Comparison of ENCODE assay signal across 9 cellular contexts in the genomic region with DNA sequence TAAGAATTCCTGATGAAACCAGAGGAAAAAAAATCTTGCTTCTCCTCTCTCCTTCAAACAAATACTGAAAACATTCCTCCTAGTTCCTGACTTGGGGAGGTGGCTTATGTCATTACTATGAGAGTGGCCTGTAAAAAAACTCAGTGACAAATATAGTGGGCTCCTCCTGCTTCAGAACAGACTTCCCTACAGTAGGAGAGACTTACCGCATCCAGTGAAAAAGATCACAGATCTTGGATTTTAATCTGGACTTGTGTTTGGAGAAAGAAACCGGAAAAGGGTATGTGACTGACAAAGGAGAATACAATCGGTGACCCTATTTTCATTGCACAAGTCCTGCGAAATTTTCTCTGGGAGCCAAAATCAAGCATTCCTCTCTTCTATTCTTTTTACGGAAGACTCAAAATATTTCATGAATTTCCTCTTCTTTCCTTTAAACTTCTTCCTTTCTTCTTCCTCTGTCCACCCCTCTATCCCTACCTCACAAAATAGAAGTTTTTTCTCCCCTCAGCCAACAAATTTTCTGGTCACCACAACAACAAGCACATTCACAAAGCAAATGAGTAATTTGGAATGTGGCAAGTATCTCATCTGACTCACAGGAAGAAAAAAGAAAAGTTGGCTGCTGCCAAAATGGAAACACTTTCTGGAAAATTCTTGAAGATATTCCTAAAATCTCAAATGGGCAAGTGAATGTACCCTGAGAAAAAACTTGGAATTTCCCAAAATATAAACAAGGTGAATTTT.
DNase-seq lines count a peak whose midpoint lies in the region; ATAC-seq and TF ChIP-seq lines count a peak whose summit lies in the region.
"Had no signal": no experiment of that assay in that cellular context is flagged by ENCODE, and none has a peak within 500 bp of the region (broad histone marks: within the 10 kb centered on the region; RNA-seq: fewer than 3 reads in every experiment).

No MANE protein-coding gene starts in this region.

- peaks cover 4 to 5% of the 10 kb centered on the region in 2 donors for H3K4me1 ChIP-seq in ascending aorta
- peaks cover 0 to 11% (median 0%) of the 10 kb centered on the region in 12 donors for H3K4me1 ChIP-seq in heart left ventricle
- peaks cover 0 to 11% (median 0%) of the 10 kb centered on the region in 4 donors for H3K4me1 ChIP-seq in sigmoid colon
- H3K4me1 ChIP-seq in Peyer's patch: no peaks in the 10 kb centered on the region

- H3K36me3 ChIP-seq in ascending aorta: no peaks in the 10 kb centered on the region
- H3K36me3 ChIP-seq in heart left ventricle: no peaks in the 10 kb centered on the region
- H3K36me3 ChIP-seq in sigmoid colon: no peaks in the 10 kb centered on the region
- H3K36me3 ChIP-seq in Peyer's patch: no peaks in the 10 kb centered on the region

- H3K27me3 ChIP-seq in ascending aorta: no peaks in the 10 kb centered on the region
- H3K27me3 ChIP-seq in heart left ventricle: no peaks in the 10 kb centered on the region
- no peaks in the 10 kb centered on the region for H3K27me3 ChIP-seq in sigmoid colon
- no peaks in the 10 kb centered on the region for H3K27me3 ChIP-seq in Peyer's patch

- TF ChIP-seq CTCF in ascending aorta (IDR thresholded peaks at IDR 0.05) (no peak), heart left ventricle (IDR thresholded peaks at IDR 0.05) (no peak), sigmoid colon (IDR thresholded peaks at IDR 0.05) (no peak), Peyer's patch (IDR thresholded peaks at IDR 0.05) (no peak)

- H3K9me3 ChIP-seq in ascending aorta: no peaks in the 10 kb centered on the region
- H3K9me3 ChIP-seq in heart left ventricle: peaks cover 0 to 10% (median 0%) of the 10 kb centered on the region in 12 donors
- no peaks in the 10 kb centered on the region for H3K9me3 ChIP-seq in sigmoid colon
- no peaks in the 10 kb centered on the region for H3K9me3 ChIP-seq in Peyer's patch

- TF ChIP-seq EP300 in sigmoid colon (IDR thresholded peaks at IDR 0.05): no peak

- DNase-seq in GM04504 (ENCODE audit: low read depth) (peak; percentile 66), ascending aorta (ENCODE audit: low spot score in 2 of 2) (no peak), heart left ventricle (no peak), sigmoid colon (no peak), DMS 273 treated with DMSO at 0.1 percent for 48 hours (lab: John Stamatoyannopoulos, UW) (no peak), Peyer's patch (no peak)
- DNase-seq: DND-41 had no signal

- WGBS in heart left ventricle, 4 donors: 62 to 76% (median 70%) methylated on average over 5 of the region's 5 CpGs
- whole genome bisulfite sequencing in sigmoid colon, 2 donors: 89 to 90% methylated on average over 5 of the region's 5 CpGs

- H3K4me3 ChIP-seq in ascending aorta: no peak overlapping the region
- H3K4me3 ChIP-seq in heart left ventricle: peak overlapping the region in 1 of 12 donors; percentile 26
- H3K4me3 ChIP-seq in sigmoid colon: no peak overlapping the region
- H3K4me3 ChIP-seq in Peyer's patch: no peak overlapping the region

- H3K27ac ChIP-seq in ascending aorta (peak overlapping the region; percentile 54 to 65), heart left ventricle (peak overlapping the region in 11 of 12 donors; percentile 5 to 76 (median 47)), sigmoid colon (peak overlapping the region in 3 of 4 donors; percentile 18 to 50 (median 41)), Peyer's patch (no peak overlapping the region)

- TF ChIP-seq POLR2A in heart left ventricle (IDR thresholded peaks at IDR 0.05) (no peak), sigmoid colon (IDR thresholded peaks at IDR 0.05) (no peak), Peyer's patch (IDR thresholded peaks at IDR 0.05) (no peak)

- intact Hi-C loops in ascending aorta (cut with DNase I) (no loop called here), heart left ventricle (cut with DNase I) (no loop called here), sigmoid colon (cut with DNase I) (no loop called here)

- ATAC-seq in heart left ventricle (peak in 2 of 4 donors; percentile 72 to 88), GM19035 (IDR thresholded peaks at IDR 0.05; ENCODE audit: unreplicated experiment) (no peak), HG03565 (IDR thresholded peaks at IDR 0.05; ENCODE audit: unreplicated experiment) (no peak)

Comparison
In these comparisons a context has a peak if more than half of its experiments do, and no peak if none do; other contexts are left out.
1. H3K27ac ChIP-seq: peak in ascending aorta (2 of 2), heart left ventricle (11 of 12) and sigmoid colon (3 of 4); none in Peyer's patch (0 of 4).